In genomic region chr1:25336922-25337354, GRCh38 we compare ENCODE assay signal across 8 cellular contexts. TPM values are rescaled to one million over a fixed set of nuclear protein-coding genes. Genes with fewer than 3 reads are reported as not detected.
DNase-seq lines count a peak whose midpoint lies in the region; ATAC-seq, FAIRE-seq and TF ChIP-seq lines count a peak whose summit lies in the region.
"Not testable (repeated sequence)": the region's sequence is repeated elsewhere in the genome, so short reads cannot be mapped to it uniquely, and the experiment has no call there.

No MANE protein-coding gene starts in this region.

- ATAC-seq in GM21825 (IDR thresholded peaks at IDR 0.05; ENCODE audit: unreplicated experiment) (peak; percentile 28), naive B cell (ENCODE audit: low read depth in 2 of 2) (peak in 1 of 2 donors; percentile 8)
- peak; percentile 10 for ATAC-seq in stimulated activated naive B cell treated with anti-CD40 and anti-IgM and Interleukin-4, amounts not matched to agents 10 μg/mL and 1 μg/mL and 100 μg/mL, for 72 hours (replicated peaks)

- H3K27ac ChIP-seq in KOPT-K1 (ENCODE audit: low read depth, low read length, poor library complexity, severe bottlenecking) (peak overlapping the region; percentile 78), astrocyte (ENCODE audit: low read depth, low read length) (peak overlapping the region; percentile 9)

- H3K27me3 Mint-ChIP-seq in astrocyte (ENCODE audit: low read depth, unreplicated experiment); glutamatergic neuron (ENCODE audit: unreplicated experiment); naive B cell; stimulated activated naive B cell treated with anti-CD40 and anti-IgM and Interleukin-4, amounts not matched to agents 10 μg/mL and 1 μg/mL and 100 μg/mL, for 72 hours: not testable (repeated sequence)

- peak overlapping the region; percentile 68 for H2AFZ ChIP-seq in astrocyte (ENCODE audit: low read depth, low read length)

- not testable (repeated sequence) for H3K9me3 ChIP-seq in KOPT-K1 (ENCODE audit: insufficient read depth, low read length, poor library complexity, severe bottlenecking); astrocyte (ENCODE audit: insufficient read depth, low read depth, low read length)

- DNase-seq in CMK (ENCODE audit: low read depth) (peak; percentile 21), T-helper 2 cell (peak in 4 of 5 experiments; percentile 4 to 82 (median 30)), glutamatergic neuron (peak; percentile 64), naive B cell (peak; percentile 37)
- not testable (repeated sequence) for DNase-seq in astrocyte (ENCODE audit: low read depth)
- peak; percentile 23 for DNase-seq in stimulated activated naive B cell treated with anti-CD40 and anti-IgM and Interleukin-4, amounts not matched to agents 10 μg/mL and 1 μg/mL and 100 μg/mL, for 72 hours

- H3K27ac Mint-ChIP-seq in astrocyte (ENCODE audit: unreplicated experiment) (peak overlapping the region; percentile 31), glutamatergic neuron (ENCODE audit: unreplicated experiment) (peak overlapping the region; percentile 18), naive B cell (peak overlapping the region; percentile 65 to 88 (median 76))
- peak overlapping the region; percentile 91 for H3K27ac Mint-ChIP-seq in stimulated activated naive B cell treated with anti-CD40 and anti-IgM and Interleukin-4, amounts not matched to agents 10 μg/mL and 1 μg/mL and 100 μg/mL, for 72 hours

- H3K36me3 Mint-ChIP-seq in astrocyte (ENCODE audit: low read depth, unreplicated experiment); glutamatergic neuron (ENCODE audit: unreplicated experiment); naive B cell; stimulated activated naive B cell treated with anti-CD40 and anti-IgM and Interleukin-4, amounts not matched to agents 10 μg/mL and 1 μg/mL and 100 μg/mL, for 72 hours: not testable (repeated sequence)

- not testable (repeated sequence) for H3K4me1 Mint-ChIP-seq in astrocyte (ENCODE audit: low read depth, unreplicated experiment); glutamatergic neuron (ENCODE audit: low read depth, unreplicated experiment)
- H3K4me1 Mint-ChIP-seq in naive B cell: peaks cover 9 to 47% (median 30%) of the 10 kb centered on the region in 3 donors
- H3K4me1 Mint-ChIP-seq in stimulated activated naive B cell treated with anti-CD40 and anti-IgM and Interleukin-4, amounts not matched to agents 10 μg/mL and 1 μg/mL and 100 μg/mL, for 72 hours: peaks cover 5 to 23% of the 10 kb centered on the region in 2 donors

- H3K27me3 ChIP-seq in astrocyte (ENCODE audit: insufficient read depth, low read length): not testable (repeated sequence)

- not testable (repeated sequence) for FAIRE-seq in astrocyte (lab: Jason Lieb, UNC)

- peaks cover 42% of the 10 kb centered on the region for H3K79me2 ChIP-seq in astrocyte (ENCODE audit: insufficient read depth, low read length)

- H3K4me3 Mint-ChIP-seq in astrocyte (ENCODE audit: unreplicated experiment) (peak overlapping the region; percentile 95), glutamatergic neuron (ENCODE audit: unreplicated experiment) (peak overlapping the region; percentile 96), naive B cell (peak overlapping the region; percentile 88 to 97 (median 94))
- H3K4me3 Mint-ChIP-seq in stimulated activated naive B cell treated with anti-CD40 and anti-IgM and Interleukin-4, amounts not matched to agents 10 μg/mL and 1 μg/mL and 100 μg/mL, for 72 hours: peak overlapping the region; percentile 84 to 94

- peak overlapping the region; percentile 82 for H3K9ac ChIP-seq in astrocyte (ENCODE audit: low read length)

- H3K36me3 ChIP-seq in KOPT-K1 (ENCODE audit: insufficient read depth, low read length): peaks cover 14% of the 10 kb centered on the region
- not testable (repeated sequence) for H3K36me3 ChIP-seq in astrocyte (ENCODE audit: insufficient read depth, low read length)

- peak overlapping the region; percentile 89 for H3K4me2 ChIP-seq in astrocyte (ENCODE audit: low read length)

- H3K4me1 ChIP-seq in astrocyte (ENCODE audit: insufficient read depth, low read length): not testable (repeated sequence)

- not testable (repeated sequence) for TF ChIP-seq CTCF in astrocyte (IDR thresholded peaks at IDR 0.05; ENCODE audit: insufficient read depth, low read depth, low read length); glutamatergic neuron (IDR thresholded peaks at IDR 0.05; ENCODE audit: partially characterized antibody, unreplicated experiment)

- peak overlapping the region; percentile 72 for H3K4me3 ChIP-seq in astrocyte (ENCODE audit: insufficient read depth, low read depth, low read length)

- H4K20me1 ChIP-seq in astrocyte (ENCODE audit: insufficient read depth, low read length): peaks cover 11% of the 10 kb centered on the region

- not testable (repeated sequence) for H3K9me3 Mint-ChIP-seq in astrocyte (ENCODE audit: unreplicated experiment); glutamatergic neuron (ENCODE audit: unreplicated experiment); naive B cell; stimulated activated naive B cell treated with anti-CD40 and anti-IgM and Interleukin-4, amounts not matched to agents 10 μg/mL and 1 μg/mL and 100 μg/mL, for 72 hours

RNA-seq across cellular contexts. Expression of gene TMEM50A, which starts 1.2 kb away (rescaled TPM):
- total RNA-seq in astrocyte (175 and 189 TPM in 2 replicates), glutamatergic neuron (ENCODE audit: unreplicated experiment) (83.5 TPM)
- polyA plus RNA-seq in naive B cell (ENCODE audit: low read depth in 6 of 6): 100 to 1,000 TPM; 123 to 151 (median 137) TPM

Comparison
In these comparisons a context has a peak if more than half of its experiments do, and no peak if none do; other contexts are left out.
1. H3K27ac Mint-ChIP-seq: peak in every context shown above with its lines; median percentile 91 in stimulated activated naive B cell treated with anti-CD40 and anti-IgM and Interleukin-4, amounts not matched to agents 10 μg/mL and 1 μg/mL and 100 μg/mL, for 72 hours; 76 in naive B cell; 31 in astrocyte; 18 in glutamatergic neuron.